ENCODE assay signal across 8 cellular contexts in the genomic region with DNA sequence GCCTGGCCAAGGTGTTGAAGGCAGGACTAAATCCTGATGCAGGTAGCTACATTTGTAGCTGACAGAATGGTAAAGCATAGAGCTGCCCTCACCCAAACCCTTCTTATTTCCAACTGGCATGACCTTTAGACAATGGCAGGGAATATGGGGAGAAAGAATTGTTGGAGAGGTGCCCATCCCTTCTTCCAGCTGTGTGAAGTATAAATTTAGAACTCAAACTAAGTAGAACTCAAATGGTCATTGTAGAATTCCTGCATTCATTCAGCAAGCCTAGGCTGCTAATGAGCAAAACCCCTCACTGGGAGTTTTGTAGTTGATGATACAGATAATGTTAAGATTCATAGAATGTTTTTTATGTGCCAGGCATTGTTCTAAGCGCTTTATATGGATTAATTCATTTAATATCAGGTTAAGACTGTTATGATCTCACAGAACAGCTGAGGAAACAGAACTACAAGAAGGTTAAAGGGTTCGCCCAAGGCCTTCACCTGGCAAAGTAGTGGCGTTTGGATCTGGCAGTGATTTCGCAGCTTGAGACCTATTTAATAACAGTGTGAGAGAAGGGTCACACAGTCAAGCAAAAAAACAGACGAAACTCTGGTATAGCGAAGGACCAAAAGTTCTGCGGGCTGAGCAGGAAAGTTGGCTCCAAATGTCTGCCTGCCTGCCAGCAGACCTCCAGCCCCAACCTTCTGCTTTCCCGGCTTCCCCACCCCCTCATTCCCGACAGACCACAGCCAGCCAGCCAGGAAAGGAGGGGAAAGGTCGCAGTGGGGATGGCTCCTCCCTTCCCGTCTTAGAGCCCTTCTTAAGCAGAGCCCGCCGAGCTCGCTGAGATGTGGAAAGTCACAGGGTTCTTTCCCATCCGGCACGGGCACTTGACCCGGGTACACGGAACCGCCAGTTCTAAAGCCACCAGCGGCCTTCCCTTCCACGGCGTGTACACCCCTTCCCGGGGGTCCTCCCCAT. TPM values are rescaled to one million over a fixed set of nuclear protein-coding genes. Genes with fewer than 3 reads are reported as not detected.
A peak's percentile ranks its signal among the peaks of the same experiment; 100 is the strongest.
DNase-seq lines count a peak whose midpoint lies in the region; ATAC-seq and TF ChIP-seq lines count a peak whose summit lies in the region.

No MANE protein-coding gene starts in this region.

- H3K27me3 ChIP-seq in transverse colon = no peaks in the 10 kb centered on the region
- no peaks in the 10 kb centered on the region for H3K27me3 ChIP-seq in A673 (replicated peaks; ENCODE audit: insufficient read depth, low read depth, low read length, poor library complexity)

- TF ChIP-seq CTCF in endothelial cell (IDR thresholded peaks at IDR 0.05; ENCODE audit: unreplicated experiment) (no peak), transverse colon (IDR thresholded peaks at IDR 0.05) (no peak), A673 (conservative IDR thresholded peaks at IDR 0.05; ENCODE audit: low read depth, low read length) (no peak)

- H3K27ac Mint-ChIP-seq in activated naive CD4-positive, alpha-beta T cell treated with anti-CD3 and anti-CD28 coated beads, Interleukin-2, amount 50 U/mL, for 72 hours = peak overlapping the region; percentile 50 to 95
- peak overlapping the region; percentile 52 for H3K27ac Mint-ChIP-seq in endothelial cell (ENCODE audit: unreplicated experiment)

- intact Hi-C loops in transverse colon (cut with DNase I; ENCODE audit: low total_unique reads) (no loop called here), A673 (cut with micrococcal nuclease; ENCODE audit: unreplicated experiment) (no loop called here)

- POLR2A ChIA-PET in A673 (lab: Charles Lee; ENCODE audit: low non-redundant PET) = no interaction called here

- H3K9me3 ChIP-seq in transverse colon (no peaks in the 10 kb centered on the region), A673 (ENCODE audit: low read depth, low read length, poor library complexity, severe bottlenecking) (no peaks in the 10 kb centered on the region)

- H3K27ac ChIP-seq in transverse colon (peak overlapping the region; percentile 88 to 93 (median 90)), A673 (ENCODE audit: low read depth, low read length, poor library complexity, severe bottlenecking) (no peak overlapping the region)

- peaks cover 11% of the 10 kb centered on the region for H3K27me3 Mint-ChIP-seq in endothelial cell (ENCODE audit: unreplicated experiment)

- peak overlapping the region; percentile 67 for H3K4me3 Mint-ChIP-seq in endothelial cell (ENCODE audit: unreplicated experiment)

- no peak for DNase-seq in activated naive CD4-positive, alpha-beta T cell treated with anti-CD3 and anti-CD28 coated beads, Interleukin-2, amount 50 U/mL, for 72 hours (ENCODE audit: low spot score in 2 of 2)
- no peak for DNase-seq in activated naive CD4-positive, alpha-beta T cell treated with Interleukin-2 at 50 U/mL for 16 hours
- peak; percentile 54 for DNase-seq in endothelial cell (ENCODE audit: low spot score)
- DNase-seq in mesenteric fat pad (ENCODE audit: low spot score) = peak; percentile 90
- peak; percentile 68 for DNase-seq in transverse colon
- no peak for DNase-seq in A673 (ENCODE audit: low spot score)
- DNase-seq in stimulated activated naive CD4-positive, alpha-beta T cell (lab: John Stamatoyannopoulos, UW) = no peak
- no peak for DNase-seq in RPMI8226

- H3K9me3 Mint-ChIP-seq in activated naive CD4-positive, alpha-beta T cell treated with anti-CD3 and anti-CD28 coated beads, Interleukin-2, amount 50 U/mL, for 72 hours = no peaks in the 10 kb centered on the region
- H3K9me3 Mint-ChIP-seq in endothelial cell (ENCODE audit: unreplicated experiment) = no peaks in the 10 kb centered on the region

- TF ChIP-seq EP300 in transverse colon (IDR thresholded peaks at IDR 0.05; ENCODE audit: low read depth) = peak; percentile 90

- no peaks in the 10 kb centered on the region for H3K36me3 ChIP-seq in transverse colon
- peaks cover 14% of the 10 kb centered on the region for H3K36me3 ChIP-seq in A673 (ENCODE audit: insufficient read depth, low read length, poor library complexity, severe bottlenecking)

- H3K4me3 ChIP-seq in transverse colon (peak overlapping the region in 1 of 4 donors; percentile 80), A673 (ENCODE audit: low read depth, low read length, poor library complexity, severe bottlenecking) (no peak overlapping the region)

- no peak for ATAC-seq in activated naive CD4-positive, alpha-beta T cell treated with anti-CD3 and anti-CD28 coated beads, Interleukin-2, amount 50 U/mL, for 72 hours

- CTCF ChIA-PET in A673 (lab: Charles Lee) = interaction anchor here (0.6 kb wide), 1 partner anchor 38 kb away, joined by 3 read pairs; no protein-coding TSS in a partner anchor

- H3K4me1 ChIP-seq in transverse colon (peaks cover 2 to 42% (median 36%) of the 10 kb centered on the region in 4 donors), A673 (ENCODE audit: insufficient read depth, low read length, poor library complexity, severe bottlenecking) (peaks cover 24% of the 10 kb centered on the region)

- peaks cover 26% of the 10 kb centered on the region for H3K4me1 Mint-ChIP-seq in endothelial cell (ENCODE audit: unreplicated experiment)

- in situ Hi-C loops in transverse colon (cut with MboI; ENCODE audit: low pct_ligation_motif_present in 1 of 4, low pct_unique_long_range_greater_than_20kb in 1 of 4, low sequenced_read_pairs in 3 of 4) = no loop called here

- BruUV-seq in A673 (replicated peaks; lab: Mats Ljungman, UMichigan) = no TSS peak

- 50 to 71% methylated on average over 4 to 23 of the region's 23 CpGs for WGBS in transverse colon (ENCODE audit: low coverage in 1 of 2), 2 donors

- peaks cover 19 to 50% of the 10 kb centered on the region in 2 donors for H3K36me3 Mint-ChIP-seq in activated naive CD4-positive, alpha-beta T cell treated with anti-CD3 and anti-CD28 coated beads, Interleukin-2, amount 50 U/mL, for 72 hours
- H3K36me3 Mint-ChIP-seq in endothelial cell (ENCODE audit: low read depth, unreplicated experiment) = peaks cover 3% of the 10 kb centered on the region

- no peak for TF ChIP-seq POLR2A in transverse colon (IDR thresholded peaks at IDR 0.05)

RNA-seq across cellular contexts. Expression of gene HILPDA, which starts 1.6 kb away (rescaled TPM):
- total RNA-seq in activated naive CD4-positive, alpha-beta T cell treated with anti-CD3 and anti-CD28 coated beads, Interleukin-2, amount 50 U/mL, for 72 hours = 100 to 1,000 TPM in 1 of 2 donors, 10 to 100 TPM in 1; 20.3 to 239 TPM
- 13.1 TPM for total RNA-seq in endothelial cell (ENCODE audit: unreplicated experiment)
- 31.1 TPM for total RNA-seq in mesenteric fat pad
- 10 to 100 TPM in 1 of 4 donors, 1 to 10 TPM in 2, not detected in 1; 5.3 to 35.5 (median 5.9) TPM for total RNA-seq in transverse colon
- 33.9 and 36.1 TPM in 2 replicates for total RNA-seq in A673 (2021)

RNA-seq across cellular contexts. Expression of gene METTL2B, which starts 22.4 kb away (rescaled TPM):
- total RNA-seq in activated naive CD4-positive, alpha-beta T cell treated with anti-CD3 and anti-CD28 coated beads, Interleukin-2, amount 50 U/mL, for 72 hours = 10 to 100 TPM; 31.1 to 34.1 TPM
- total RNA-seq in endothelial cell (ENCODE audit: unreplicated experiment) (26.9 TPM), mesenteric fat pad (26.6 TPM), transverse colon (10 to 100 TPM; 22.1 to 30.3 (median 23.2) TPM), A673 (2021) (53.8 and 58.7 TPM in 2 replicates)

RNA-seq across cellular contexts. Expression of gene IMPDH1, which starts 44.3 kb away (rescaled TPM):
- 10 to 100 TPM; 29.5 to 66.9 TPM for total RNA-seq in activated naive CD4-positive, alpha-beta T cell treated with anti-CD3 and anti-CD28 coated beads, Interleukin-2, amount 50 U/mL, for 72 hours
- total RNA-seq in endothelial cell (ENCODE audit: unreplicated experiment) (7.5 TPM), mesenteric fat pad (146 TPM), transverse colon (100 to 1,000 TPM in 1 of 4 donors, 10 to 100 TPM in 3; 21.4 to 189 (median 44.2) TPM), A673 (2021) (74.4 and 92.6 TPM in 2 replicates)

Comparison
In these comparisons a context has a peak if more than half of its experiments do, and no peak if none do; other contexts are left out.
1. DNase-seq: peak in endothelial cell (single experiment), mesenteric fat pad (single experiment) and transverse colon (single experiment); none in activated naive CD4-positive, alpha-beta T cell treated with anti-CD3 and anti-CD28 coated beads, Interleukin-2, amount 50 U/mL, for 72 hours (0 of 2), activated naive CD4-positive, alpha-beta T cell treated with Interleukin-2 at 50 U/mL for 16 hours (single experiment), A673 (single experiment), stimulated activated naive CD4-positive, alpha-beta T cell (0 of 6) and RPMI8226 (single experiment).